ENCODE assay signal across 10 cellular contexts in genomic region chr15:82040862-82041261, GRCh38. TPM values are rescaled to one million over a fixed set of nuclear protein-coding genes. Genes with fewer than 3 reads are reported as not detected.
DNase-seq lines count a peak whose midpoint lies in the region; ATAC-seq and TF ChIP-seq lines count a peak whose summit lies in the region.
"Had no signal": no experiment of that assay in that cellular context is flagged by ENCODE, and none has a peak within 500 bp of the region (broad histone marks: within the 10 kb centered on the region; RNA-seq: fewer than 3 reads in every experiment).

No MANE protein-coding gene starts in this region.

- H3K9me3 Mint-ChIP-seq in glutamatergic neuron (ENCODE audit: unreplicated experiment), result peaks cover 17% of the 10 kb centered on the region
- H3K9me3 Mint-ChIP-seq: activated CD4-positive, alpha-beta memory T cell treated with anti-CD3 and anti-CD28 coated beads for 36 hours had no signal

- H3K27me3 Mint-ChIP-seq in glutamatergic neuron (ENCODE audit: unreplicated experiment), result peaks cover 15% of the 10 kb centered on the region

- H3K4me1 Mint-ChIP-seq in glutamatergic neuron (ENCODE audit: low read depth, unreplicated experiment), result peaks cover 9% of the 10 kb centered on the region

- peak overlapping the region; percentile 71 for H3K4me3 Mint-ChIP-seq in glutamatergic neuron (ENCODE audit: unreplicated experiment)
- H3K4me3 Mint-ChIP-seq: activated CD4-positive, alpha-beta memory T cell treated with anti-CD3 and anti-CD28 coated beads for 36 hours had no signal

- peaks cover 4% of the 10 kb centered on the region for H3K36me3 Mint-ChIP-seq in glutamatergic neuron (ENCODE audit: unreplicated experiment)

- TF ChIP-seq CTCF in NB4 (IDR thresholded peaks at IDR 0.05; ENCODE audit: low read depth, low read length) (no peak), glutamatergic neuron (IDR thresholded peaks at IDR 0.05; ENCODE audit: partially characterized antibody, unreplicated experiment) (no peak)

- H3K27ac Mint-ChIP-seq in glutamatergic neuron (ENCODE audit: unreplicated experiment), result peak overlapping the region; percentile 72
- H3K27ac Mint-ChIP-seq: activated CD4-positive, alpha-beta memory T cell treated with anti-CD3 and anti-CD28 coated beads for 36 hours had no signal

- H3K4me3 ChIP-seq in NB4 (ENCODE audit: low read depth, low read length), result no peak overlapping the region

- DNase-seq in Ammon's horn (ENCODE audit: low spot score) (peak; percentile 22), NB4 (ENCODE audit: low read depth) (peak; percentile 30), NCI-H69 (lab: John Stamatoyannopoulos, UW) (peak; percentile 92), glutamatergic neuron (peak; percentile 27), OCI-M2 (lab: John Stamatoyannopoulos, UW; ENCODE audit: unreplicated experiment) (no peak)
- no peak for DNase-seq in stimulated activated CD4-positive, alpha-beta T cell treated with anti-CD3 and anti-CD28 coated beads, Interleukin-4, amount 100 ng/mL, for 24 hours
- DNase-seq: ACHN; activated CD4-positive, alpha-beta memory T cell treated with anti-CD3 and anti-CD28 coated beads for 36 hours had no signal

- TF ChIP-seq POLR2A in NB4 (IDR thresholded peaks at IDR 0.05; ENCODE audit: extremely low read depth, insufficient read length), result no peak
- no peak for TF ChIP-seq POLR2A in GM18505 (IDR thresholded peaks at IDR 0.05; ENCODE audit: borderline replicate concordance, extremely low read depth, insufficient read depth, insufficient read length)

- ATAC-seq in GM18505 (IDR thresholded peaks at IDR 0.05; ENCODE audit: unreplicated experiment), result no peak
- no peak for ATAC-seq in HG02571 (IDR thresholded peaks at IDR 0.05; ENCODE audit: unreplicated experiment)

RNA-seq across cellular contexts. Expression of gene MEX3B, which starts 5.0 kb away (rescaled TPM):
- total RNA-seq in glutamatergic neuron (ENCODE audit: unreplicated experiment), result 96.2 TPM

Comparison
In these comparisons a context has a peak if more than half of its experiments do, and no peak if none do; other contexts are left out.
1. DNase-seq: peak in Ammon's horn (single experiment), NB4 (single experiment), NCI-H69 (single experiment) and glutamatergic neuron (single experiment); none in stimulated activated CD4-positive, alpha-beta T cell treated with anti-CD3 and anti-CD28 coated beads, Interleukin-4, amount 100 ng/mL, for 24 hours (single experiment) and OCI-M2 (single experiment).